ENCODE assay signal across 18 cellular contexts in genomic region chr13:93789058-93789457, GRCh38.
"Had no signal": no experiment of that assay in that cellular context is flagged by ENCODE, and none has a peak within 500 bp of the region (broad histone marks: within the 10 kb centered on the region; RNA-seq: fewer than 3 reads in every experiment).

No MANE protein-coding gene starts in this region.

- H3K27me3 ChIP-seq: cardiac muscle cell, esophagus muscularis mucosa, heart right ventricle, stomach, vagina had no signal

- DNase-seq: activated CD4-positive, alpha-beta memory T cell treated with anti-CD3 and anti-CD28 coated beads, Interleukin-2, amount 10 ng/mL, durations not matched to agents 7 days and 5 days; activated CD4-positive, alpha-beta T cell treated with anti-CD3 and anti-CD28 coated beads for 4 hours; activated gamma-delta T cell treated with Interleukin-2 at 50 U/mL for 16 hours; amniotic stem cell; effector CD8-positive, alpha-beta T cell; heart right ventricle; kidney glomerular epithelial cell; occipital lobe; posterior cingulate gyrus; retina; stimulated activated CD4-positive, alpha-beta T cell treated with anti-CD3 and anti-CD28 coated beads, Interleukin-12 subunit alpha, Interleukin-12 subunit beta, amount 100 ng/mL, for 4 hours; stimulated activated CD4-positive, alpha-beta T cell treated with anti-CD3 and anti-CD28 coated beads, Interleukin-1b, Interleukin-23, amount 100 ng/mL, for 48 hours; stomach; trophoblast cell had no signal

- H3K4me3 ChIP-seq: cardiac muscle cell, esophagus muscularis mucosa, heart right ventricle, stomach, vagina had no signal

- H3K36me3 ChIP-seq: cardiac muscle cell, esophagus muscularis mucosa, heart right ventricle, stomach, vagina had no signal

- ATAC-seq: heart right ventricle, WTC11 had no signal
